Comparison of ENCODE assay signal across 8 cellular contexts in genomic region chr14:58501214-58501816, GRCh38.
DNase-seq lines count a peak whose midpoint lies in the region; ATAC-seq and TF ChIP-seq lines count a peak whose summit lies in the region.

No MANE protein-coding gene starts in this region.

- H3K9me2 ChIP-seq in MM.1S (replicated peaks; ENCODE audit: insufficient read depth, low read length) = no peaks in the 10 kb centered on the region

- H3K4me3 ChIP-seq in MM.1S (ENCODE audit: low read length) (no peak overlapping the region), Panc1 (ENCODE audit: low read depth in 2 of 2, low read length in 2 of 2) (no peak overlapping the region), colonic mucosa (no peak overlapping the region), liver (ENCODE audit: low read depth in 1 of 3, low read length in 3 of 3) (no peak overlapping the region), transverse colon (no peak overlapping the region)

- TF ChIP-seq POLR2A in transverse colon (IDR thresholded peaks at IDR 0.05) = no peak

- peak; percentile 86 to 91 for TF ChIP-seq RAD21 in liver (IDR thresholded peaks at IDR 0.05)

- no peak overlapping the region for H2AFZ ChIP-seq in MM.1S (ENCODE audit: low read length)

- no peaks in the 10 kb centered on the region for H3F3A ChIP-seq in MM.1S (ENCODE audit: insufficient read depth, low read length)

- TF ChIP-seq EP300 in transverse colon (IDR thresholded peaks at IDR 0.05; ENCODE audit: low read depth) = no peak

- in situ Hi-C loops in Panc1 (cut with HindIII; ENCODE audit: low pct_unique_long_range_greater_than_20kb, low sequenced_read_pairs) (no loop called here), transverse colon (cut with MboI; ENCODE audit: low pct_ligation_motif_present in 1 of 4, low pct_unique_long_range_greater_than_20kb in 1 of 4, low sequenced_read_pairs in 3 of 4) (loop anchor here in 3 of 4 donors (5.0 to 25.0 kb wide), 3 partner anchors 536 to 553 kb away; no protein-coding TSS in a partner anchor)

- CTCF ChIA-PET in Panc1 (lab: Charles Lee) = interaction anchor here (0.5 to 1.7 kb wide), 3 partner anchors 19 to 554 kb away, joined by 3 to 4 read pairs (median 3); no protein-coding TSS in a partner anchor

- H3K27ac ChIP-seq in MM.1S (ENCODE audit: low read length) = no peak overlapping the region
- H3K27ac ChIP-seq in Panc1 (ENCODE audit: low read length) = no peak overlapping the region
- no peak overlapping the region for H3K27ac ChIP-seq in colonic mucosa
- H3K27ac ChIP-seq in liver (ENCODE audit: low read depth in 1 of 2, low read length in 2 of 2) = no peak overlapping the region
- H3K27ac ChIP-seq in transverse colon = no peak overlapping the region

- no peak overlapping the region for H3K9ac ChIP-seq in MM.1S (ENCODE audit: low read length)
- no peak overlapping the region for H3K9ac ChIP-seq in colonic mucosa (ENCODE audit: low read depth in 2 of 2, low read length in 2 of 2)
- no peak overlapping the region for H3K9ac ChIP-seq in liver (ENCODE audit: low read depth in 1 of 2, low read length in 2 of 2)

- BruUV-seq in Panc1 (replicated peaks; lab: Mats Ljungman, UMichigan) = no TSS peak

- WGBS in liver = 51% methylated on average over 3 of the region's 3 CpGs
- WGBS in transverse colon (ENCODE audit: low coverage in 1 of 2), 2 donors = 51 to 55% methylated on average over 3 of the region's 3 CpGs

- DNase-seq in DMS153 (lab: John Stamatoyannopoulos, UW) (peak; percentile 63), MM.1S (peak; percentile 57), Panc1 (ENCODE audit: low read depth, low spot score) (peak; percentile 45), colonic mucosa (peak; percentile 22), transverse colon (no peak)

- POLR2A ChIA-PET in Panc1 (lab: Charles Lee) = no interaction called here

- no peaks in the 10 kb centered on the region for H3K4me1 ChIP-seq in MM.1S (ENCODE audit: low read length)
- H3K4me1 ChIP-seq in Panc1 (ENCODE audit: control insufficient read depth, insufficient read depth, low read length) = no peaks in the 10 kb centered on the region
- H3K4me1 ChIP-seq in colonic mucosa = no peaks in the 10 kb centered on the region
- no peaks in the 10 kb centered on the region for H3K4me1 ChIP-seq in liver (ENCODE audit: control insufficient read depth in 4 of 4, insufficient read depth in 4 of 4, low read length in 3 of 4)
- H3K4me1 ChIP-seq in transverse colon = no peaks in the 10 kb centered on the region

- H3K9me3 ChIP-seq in MM.1S (replicated peaks; ENCODE audit: insufficient read depth, low read length) = no peaks in the 10 kb centered on the region
- H3K9me3 ChIP-seq in Panc1 (ENCODE audit: control insufficient read depth, insufficient read depth, low read depth, low read length) = no peaks in the 10 kb centered on the region
- no peaks in the 10 kb centered on the region for H3K9me3 ChIP-seq in colonic mucosa
- H3K9me3 ChIP-seq in liver (ENCODE audit: control insufficient read depth in 4 of 4, low read length in 3 of 4) = no peaks in the 10 kb centered on the region
- no peaks in the 10 kb centered on the region for H3K9me3 ChIP-seq in transverse colon

- no peaks in the 10 kb centered on the region for H4K20me1 ChIP-seq in MM.1S (ENCODE audit: insufficient read depth, low read length)

- no peaks in the 10 kb centered on the region for H3K79me2 ChIP-seq in MM.1S (ENCODE audit: low read length)

- TF ChIP-seq CTCF in MM.1S (IDR thresholded peaks at IDR 0.05; ENCODE audit: low read length) (peak; percentile 62), Panc1 (IDR thresholded peaks at IDR 0.05) (peak; percentile 75; the same call in 1 of the 2 replicates), colonic mucosa (IDR thresholded peaks at IDR 0.05) (peak; percentile 77), liver (IDR thresholded peaks at IDR 0.05; ENCODE audit: low read depth, low read length, missing input control) (peak; percentile 82), transverse colon (IDR thresholded peaks at IDR 0.05) (peak; percentile 76 to 83 (median 80))

- H3K27me3 ChIP-seq in MM.1S (replicated peaks; ENCODE audit: insufficient read depth, low read length) (no peaks in the 10 kb centered on the region), Panc1 (ENCODE audit: control insufficient read depth, insufficient read depth, low read length) (no peaks in the 10 kb centered on the region), colonic mucosa (no peaks in the 10 kb centered on the region), liver (ENCODE audit: control insufficient read depth in 4 of 4, insufficient read depth in 4 of 4, low read length in 3 of 4) (no peaks in the 10 kb centered on the region), transverse colon (no peaks in the 10 kb centered on the region)

- intact Hi-C loops in Panc1 (cut with micrococcal nuclease; ENCODE audit: unreplicated experiment) = loop anchor here (1.0 to 5.0 kb wide), 4 partner anchors 139 to 621 kb away; no protein-coding TSS in a partner anchor
- intact Hi-C loops in colonic mucosa (cut with DNase I) = loop anchor here (5.0 to 10.0 kb wide), 4 partner anchors 136 to 626 kb away; partner anchors contain the start of gene DACT1
- intact Hi-C loops in transverse colon (cut with DNase I; ENCODE audit: low total_unique reads) = loop anchor here (2.0 to 10.0 kb wide), 2 partner anchors 123 to 555 kb away; no protein-coding TSS in a partner anchor

- no peak overlapping the region for H3K4me2 ChIP-seq in MM.1S (ENCODE audit: low read depth, low read length)

- H3K36me3 ChIP-seq in MM.1S (replicated peaks; ENCODE audit: insufficient read depth, low read length) = no peaks in the 10 kb centered on the region
- H3K36me3 ChIP-seq in Panc1 (ENCODE audit: control insufficient read depth, insufficient read depth, low read length) = peaks cover 2% of the 10 kb centered on the region; the same call in 1 of the 2 replicates
- H3K36me3 ChIP-seq in colonic mucosa = no peaks in the 10 kb centered on the region
- H3K36me3 ChIP-seq in liver (ENCODE audit: control insufficient read depth in 4 of 4, insufficient read depth in 3 of 4, low read depth in 1 of 4, low read length in 3 of 4) = peaks cover 5 to 17% (median 7%) of the 10 kb centered on the region in 4 donors
- H3K36me3 ChIP-seq in transverse colon = peaks cover 0 to 12% (median 3%) of the 10 kb centered on the region in 4 donors

- peak; percentile 74 for ATAC-seq in GM21529 (IDR thresholded peaks at IDR 0.05; ENCODE audit: unreplicated experiment)
- ATAC-seq in Panc1 = no peak; the same call in 1 of the 2 replicates
- no peak for ATAC-seq in GM19023 (IDR thresholded peaks at IDR 0.05; ENCODE audit: unreplicated experiment)

TF ChIP-seq in liver, 16 proteins besides CTCF, POLR2A, EP300 and RAD21:
- no peak for TF ChIP-seq MAX (IDR thresholded peaks at IDR 0.05)
- TF ChIP-seq RXRA (IDR thresholded peaks at IDR 0.05) = no peak
- TF ChIP-seq GABPA (IDR thresholded peaks at IDR 0.05 in 1 of 2, conservative IDR thresholded peaks at IDR 0.05 in 1 of 2) = no peak
